In the genomic region with DNA sequence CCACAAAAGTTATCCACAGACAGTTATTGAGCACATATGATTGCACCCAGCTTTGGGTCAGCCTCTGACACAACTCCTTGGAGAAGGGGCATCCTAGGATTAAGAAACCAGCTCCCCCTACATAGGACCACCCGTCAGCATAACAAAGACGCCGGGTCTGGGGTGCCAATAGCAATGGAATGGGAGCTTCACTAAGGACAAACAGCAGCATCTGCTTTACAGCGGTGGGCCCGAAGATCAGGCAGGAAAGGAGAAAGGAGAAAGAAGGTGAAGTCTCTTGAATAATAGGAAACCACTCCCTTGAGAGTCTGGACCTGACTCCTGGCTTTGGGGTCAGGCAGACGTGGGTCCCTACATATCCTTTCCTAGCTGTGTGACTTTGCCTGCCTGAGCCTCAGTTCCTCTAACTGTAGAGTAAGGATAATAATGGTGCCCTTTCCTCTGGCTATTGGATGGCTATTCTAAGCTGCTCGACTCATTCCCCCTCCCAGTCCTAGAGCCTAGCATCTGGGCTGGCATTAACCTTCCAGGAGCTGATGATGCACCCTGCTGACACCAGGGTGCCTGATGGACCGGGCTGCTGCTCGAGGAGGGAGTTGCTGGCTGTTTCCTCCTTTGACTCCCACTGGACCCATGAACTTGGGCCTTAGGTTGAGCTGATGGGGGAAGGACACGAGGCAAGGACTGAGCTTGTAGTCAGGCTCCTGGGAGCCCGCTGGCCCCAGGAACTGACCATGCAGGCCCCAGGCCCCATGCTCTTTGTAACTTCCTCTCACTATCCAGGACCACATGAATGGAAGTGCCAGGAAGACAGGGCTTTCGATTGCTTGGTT, we compare ENCODE assay signal across 16 cellular contexts.
DNase-seq lines count a peak whose midpoint lies in the region; ATAC-seq lines count a peak whose summit lies in the region.
"Had no signal": no experiment of that assay in that cellular context is flagged by ENCODE, and none has a peak within 500 bp of the region (broad histone marks: within the 10 kb centered on the region; RNA-seq: fewer than 3 reads in every experiment).

No MANE protein-coding gene starts in this region.

- no peak overlapping the region for H3K9ac ChIP-seq in BLaER1 treated with 17β-estradiol and CSF1 and Interleukin-3, amounts not matched to agents 10 nM and 100 nM

- no peaks in the 10 kb centered on the region for H3K36me3 ChIP-seq in BLaER1 treated with 17β-estradiol and CSF1 and Interleukin-3, amounts not matched to agents 10 nM and 100 nM
- no peaks in the 10 kb centered on the region for H3K36me3 ChIP-seq in H7 (replicated peaks; ENCODE audit: control insufficient read depth, insufficient read depth, low read length)
- H3K36me3 ChIP-seq: BE2C had no signal

- DNase-seq in H7 = peak; percentile 17
- DNase-seq in islet precursor cell = peak; percentile 41
- peak; percentile 9 for DNase-seq in stimulated activated CD8-positive, alpha-beta memory T cell treated with anti-CD3 and anti-CD28 coated beads, Interleukin-4, amount 100 ng/mL, for 48 hours
- DNase-seq in NCI-H2227 treated with DMSO at 0.1 percent for 48 hours (lab: John Stamatoyannopoulos, UW) = no peak
- DNase-seq in NCI-H82 (lab: John Stamatoyannopoulos, UW) = no peak
- DNase-seq: BE2C; CD8-positive, alpha-beta memory T cell; DMS 273 treated with DMSO at 0.1 percent for 48 hours; KBM-7; NCI-H1092; NCI-H187 treated with DMSO at 0.1 percent for 48 hours; NCI-H510A; SHP77 treated with DMSO at 0.1 percent for 48 hours had no signal

- peak overlapping the region in 8 of 11 experiments; percentile 28 to 87 (median 50); a peak in 15 of 22 replicates for H3K4me2 ChIP-seq in BLaER1 treated with 17β-estradiol and CSF1 and Interleukin-3, amounts not matched to agents 10 nM and 100 nM
- H3K4me2 ChIP-seq: GM23338 had no signal

- no peaks in the 10 kb centered on the region for H3K9me3 ChIP-seq in BLaER1 treated with 17β-estradiol and CSF1 and Interleukin-3, amounts not matched to agents 10 nM and 100 nM (replicated peaks in 1 of 11)
- H3K9me3 ChIP-seq: BE2C had no signal

- peaks cover 0 to 19% (median 0%) of the 10 kb centered on the region in 11 experiments; a peak in 7 of 22 replicates for H3K27me3 ChIP-seq in BLaER1 treated with 17β-estradiol and CSF1 and Interleukin-3, amounts not matched to agents 10 nM and 100 nM
- peaks cover 11% of the 10 kb centered on the region for H3K27me3 ChIP-seq in H7 (ENCODE audit: control insufficient read depth, insufficient read depth, low read length)
- H3K27me3 ChIP-seq: BE2C had no signal

- H4K20me1 ChIP-seq in BLaER1 treated with 17β-estradiol and CSF1 and Interleukin-3, amounts not matched to agents 10 nM and 100 nM = no peaks in the 10 kb centered on the region

- H3K27ac ChIP-seq in BLaER1 treated with 17β-estradiol and CSF1 and Interleukin-3, amounts not matched to agents 10 nM and 100 nM = peak overlapping the region in 2 of 11 experiments; percentile 2 to 4; a peak in 1 of 22 replicates

- H3K4me1 ChIP-seq in BLaER1 treated with 17β-estradiol and CSF1 and Interleukin-3, amounts not matched to agents 10 nM and 100 nM = peaks cover 26 to 81% (median 75%) of the 10 kb centered on the region in 10 experiments
- H3K4me1 ChIP-seq: BE2C had no signal

- ATAC-seq in HG02840 (IDR thresholded peaks at IDR 0.05; ENCODE audit: low FRiP score, unreplicated experiment) = no peak
- ATAC-seq: GM23338 had no signal

- H3K4me3 ChIP-seq in BLaER1 treated with 17β-estradiol and CSF1 and Interleukin-3, amounts not matched to agents 10 nM and 100 nM = no peak overlapping the region
- H3K4me3 ChIP-seq in H7 (ENCODE audit: insufficient read depth, low read depth, low read length) = no peak overlapping the region
- H3K4me3 ChIP-seq: GM23338 had no signal

Comparison
In these comparisons a context has a peak if more than half of its experiments do, and no peak if none do; other contexts are left out.
1. DNase-seq: peak in H7 (single experiment), islet precursor cell (single experiment) and stimulated activated CD8-positive, alpha-beta memory T cell treated with anti-CD3 and anti-CD28 coated beads, Interleukin-4, amount 100 ng/mL, for 48 hours (single experiment); none in NCI-H2227 treated with DMSO at 0.1 percent for 48 hours (single experiment) and NCI-H82 (single experiment).